Comparison of ENCODE assay signal across 1 cellular context in the genomic region with DNA sequence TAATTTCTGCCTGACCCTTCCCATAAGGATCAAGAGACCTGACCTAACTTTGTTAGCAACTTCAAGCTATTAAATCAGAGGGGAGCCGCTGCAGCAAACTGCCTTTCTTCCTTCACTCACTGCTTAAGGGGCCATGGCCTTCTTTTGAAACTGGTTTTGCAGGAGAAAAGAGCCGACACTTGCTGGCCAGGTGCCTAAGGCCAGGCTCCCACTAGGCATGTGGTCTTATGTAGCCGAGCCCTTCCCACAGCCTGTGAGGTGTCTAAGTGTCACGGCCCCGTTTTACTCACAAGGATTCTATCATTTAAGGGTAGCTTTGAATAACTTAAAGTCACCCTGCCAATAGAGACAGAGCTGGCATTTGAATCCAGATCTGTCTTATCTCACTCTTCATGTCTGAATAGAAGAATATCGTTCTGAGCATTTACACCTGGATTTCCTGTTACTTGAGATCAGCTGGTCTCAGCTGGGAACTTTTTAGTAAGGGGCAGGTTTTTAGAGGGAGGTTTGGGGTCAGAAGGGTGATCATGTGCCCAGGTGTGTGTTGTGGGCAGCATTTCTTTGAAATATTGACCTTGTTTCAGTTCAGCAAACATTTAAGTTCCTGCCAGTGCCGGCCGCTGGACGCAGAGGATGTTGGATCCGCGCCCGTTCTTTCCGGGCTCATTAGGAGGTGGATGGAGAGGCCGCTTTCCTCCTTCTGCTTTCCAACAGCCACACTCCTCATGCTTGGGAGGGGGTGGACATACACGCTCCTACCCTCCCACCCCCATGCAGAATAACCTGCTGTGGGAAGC.
A peak's percentile ranks its signal among the peaks of the same experiment; 100 is the strongest.
TF ChIP-seq lines count a peak whose summit lies in the region.

No MANE protein-coding gene starts in this region.

TF ChIP-seq in liver, 16 proteins besides CTCF, POLR2A, EP300 and RAD21 (continued from another document):
- TF ChIP-seq, protein P1, sequence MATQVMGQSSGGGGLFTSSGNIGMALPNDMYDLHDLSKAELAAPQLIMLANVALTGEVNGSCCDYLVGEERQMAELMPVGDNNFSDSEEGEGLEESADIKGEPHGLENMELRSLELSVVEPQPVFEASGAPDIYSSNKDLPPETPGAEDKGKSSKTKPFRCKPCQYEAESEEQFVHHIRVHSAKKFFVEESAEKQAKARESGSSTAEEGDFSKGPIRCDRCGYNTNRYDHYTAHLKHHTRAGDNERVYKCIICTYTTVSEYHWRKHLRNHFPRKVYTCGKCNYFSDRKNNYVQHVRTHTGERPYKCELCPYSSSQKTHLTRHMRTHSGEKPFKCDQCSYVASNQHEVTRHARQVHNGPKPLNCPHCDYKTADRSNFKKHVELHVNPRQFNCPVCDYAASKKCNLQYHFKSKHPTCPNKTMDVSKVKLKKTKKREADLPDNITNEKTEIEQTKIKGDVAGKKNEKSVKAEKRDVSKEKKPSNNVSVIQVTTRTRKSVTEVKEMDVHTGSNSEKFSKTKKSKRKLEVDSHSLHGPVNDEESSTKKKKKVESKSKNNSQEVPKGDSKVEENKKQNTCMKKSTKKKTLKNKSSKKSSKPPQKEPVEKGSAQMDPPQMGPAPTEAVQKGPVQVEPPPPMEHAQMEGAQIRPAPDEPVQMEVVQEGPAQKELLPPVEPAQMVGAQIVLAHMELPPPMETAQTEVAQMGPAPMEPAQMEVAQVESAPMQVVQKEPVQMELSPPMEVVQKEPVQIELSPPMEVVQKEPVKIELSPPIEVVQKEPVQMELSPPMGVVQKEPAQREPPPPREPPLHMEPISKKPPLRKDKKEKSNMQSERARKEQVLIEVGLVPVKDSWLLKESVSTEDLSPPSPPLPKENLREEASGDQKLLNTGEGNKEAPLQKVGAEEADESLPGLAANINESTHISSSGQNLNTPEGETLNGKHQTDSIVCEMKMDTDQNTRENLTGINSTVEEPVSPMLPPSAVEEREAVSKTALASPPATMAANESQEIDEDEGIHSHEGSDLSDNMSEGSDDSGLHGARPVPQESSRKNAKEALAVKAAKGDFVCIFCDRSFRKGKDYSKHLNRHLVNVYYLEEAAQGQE (IDR thresholded peaks at IDR 0.05) = peak; percentile 52
- TF ChIP-seq HNF4G (IDR thresholded peaks at IDR 0.05) = no peak
- TF ChIP-seq RXRA (IDR thresholded peaks at IDR 0.05) = peak; percentile 86 to 96
- TF ChIP-seq FOXA1 (IDR thresholded peaks at IDR 0.05) = peak; percentile 52
- peak in 1 of 2 donors; percentile 79 for TF ChIP-seq EGR1 (IDR thresholded peaks at IDR 0.05; ENCODE audit: low read depth in 2 of 2)
- peak; percentile 54 for TF ChIP-seq YY1 (IDR thresholded peaks at IDR 0.05)
